Comparison of ENCODE assay signal across 8 cellular contexts in genomic region chr1:1741013-1741412, GRCh38. TPM values are rescaled to one million over a fixed set of nuclear protein-coding genes. Genes with fewer than 3 reads are reported as not detected.
DNase-seq lines count a peak whose midpoint lies in the region; TF ChIP-seq lines count a peak whose summit lies in the region.
"Not testable (repeated sequence)": the region's sequence is repeated elsewhere in the genome, so short reads cannot be mapped to it uniquely, and the experiment has no call there.

No MANE protein-coding gene starts in this region.

- not testable (repeated sequence) for H3K9me3 Mint-ChIP-seq in MCF 10A (ENCODE audit: unreplicated experiment)

- H3K4me1 Mint-ChIP-seq in MCF 10A (ENCODE audit: insufficient read depth, unreplicated experiment): not testable (repeated sequence)

- CTCF ChIA-PET in SK-N-SH (lab: Yijun Ruan, JAX); MCF 10A (lab: Yijun Ruan, JAX): not testable (repeated sequence)

- TF ChIP-seq EP300 in SK-N-SH (IDR thresholded peaks at IDR 0.05; ENCODE audit: borderline replicate concordance in 1 of 2, low read depth in 1 of 2, low read length in 1 of 2): not testable (repeated sequence)

- not testable (repeated sequence) for TF ChIP-seq RAD21 in SK-N-SH (IDR thresholded peaks at IDR 0.05; ENCODE audit: low read length)

- DNase-seq in GM03348 (ENCODE audit: low spot score) (peak; percentile 78), M059J (ENCODE audit: low read depth) (peak; percentile 95), MCF 10A (ENCODE audit: unreplicated experiment) (peak; percentile 98), fibroblast of lung (ENCODE audit: low read depth in 2 of 2) (peak; percentile 91 to 99), lung microvascular endothelial cell (ENCODE audit: low read depth in 2 of 2) (peak; percentile 24 to 91), smooth muscle cell of the brain vasculature (ENCODE audit: low read depth, low spot score) (peak; percentile 72)
- DNase-seq in SK-N-SH: not testable (repeated sequence)

- peaks cover 55% of the 10 kb centered on the region for H3K36me3 Mint-ChIP-seq in MCF 10A (ENCODE audit: insufficient read depth, unreplicated experiment)

- not testable (repeated sequence) for H3K9me2 ChIP-seq in SK-N-SH

- WGBS in SK-N-SH (ENCODE audit: low lambda C conversion rate): 46% methylated on average over 11 of the region's 12 CpGs

- H3K27me3 ChIP-seq in ACC112 (ENCODE audit: insufficient read depth, low read length); SK-N-SH (ENCODE audit: insufficient read depth); fibroblast of lung (ENCODE audit: control insufficient read depth, insufficient read depth, low read length): not testable (repeated sequence)

- H3K4me2 ChIP-seq in SK-N-SH; fibroblast of lung (ENCODE audit: extremely low read depth, insufficient read depth, low read length): not testable (repeated sequence)

- intact Hi-C loops in MCF 10A (cut with micrococcal nuclease): not testable (repeated sequence)

- H3K4me1 ChIP-seq in ACC112 (ENCODE audit: control insufficient read depth, insufficient read depth, low read length, unreplicated experiment); SK-N-SH (ENCODE audit: control insufficient read depth in 1 of 2, insufficient read depth in 2 of 2, low read depth in 1 of 2, low read length in 1 of 2); fibroblast of lung (ENCODE audit: control insufficient read depth, extremely low read depth, insufficient read depth, low read length): not testable (repeated sequence)

- POLR2A ChIA-PET in SK-N-SH (lab: Yijun Ruan, JAX): not testable (repeated sequence)
- POLR2A ChIA-PET in MCF 10A (lab: Yijun Ruan, JAX): interaction anchor here (0.9 to 1.6 kb wide), 4 partner anchors 17 to 168 kb away, joined by 3 to 5 read pairs (median 4); partner anchors contain the start of gene CDK11A

- H3K9ac ChIP-seq in SK-N-SH; fibroblast of lung (ENCODE audit: insufficient read depth, low read length): not testable (repeated sequence)

- peak overlapping the region; percentile 67 for H3K27ac ChIP-seq in ACC112 (ENCODE audit: low read depth, low read length)
- peak overlapping the region in 1 of 2 experiments; percentile 45; a peak in 1 of 4 replicates for H3K27ac ChIP-seq in SK-N-SH (ENCODE audit: low read depth in 2 of 2, low read length in 1 of 2)
- H3K27ac ChIP-seq in fibroblast of lung (ENCODE audit: insufficient read depth, low read length): not testable (repeated sequence)

- H3K9me3 ChIP-seq in SK-N-SH; fibroblast of lung (ENCODE audit: control insufficient read depth, insufficient read depth, low read depth, low read length): not testable (repeated sequence)

- H3F3A ChIP-seq in SK-N-SH (replicated peaks; ENCODE audit: insufficient read depth): not testable (repeated sequence)

- not testable (repeated sequence) for H3K4me3 ChIP-seq in ACC112 (ENCODE audit: low read depth, low read length); SK-N-SH (ENCODE audit: low read depth in 2 of 2, low read length in 1 of 2); fibroblast of lung (replicated peaks in 1 of 4; ENCODE audit: control extremely low read depth in 1 of 4, insufficient read depth in 1 of 4, low read depth in 3 of 4, low read length in 4 of 4)

- H4K20me1 ChIP-seq in SK-N-SH (ENCODE audit: insufficient read depth); fibroblast of lung (ENCODE audit: control insufficient read depth, extremely low read depth, insufficient read depth, low read length): not testable (repeated sequence)

- H3K27ac Mint-ChIP-seq in MCF 10A (ENCODE audit: low read depth, unreplicated experiment): peak overlapping the region; percentile 94

- not testable (repeated sequence) for H3K79me2 ChIP-seq in ACC112 (ENCODE audit: control insufficient read depth, insufficient read depth, low read length, unreplicated experiment); fibroblast of lung (ENCODE audit: control insufficient read depth, insufficient read depth, low read length)
- peaks cover 17% of the 10 kb centered on the region; the same call in 1 of the 2 replicates for H3K79me2 ChIP-seq in SK-N-SH (ENCODE audit: insufficient read depth)

- not testable (repeated sequence) for H2AFZ ChIP-seq in ACC112 (ENCODE audit: low read length, unreplicated experiment); SK-N-SH (ENCODE audit: low read depth); fibroblast of lung (ENCODE audit: low read length)

- not testable (repeated sequence) for H3K27me3 Mint-ChIP-seq in MCF 10A (ENCODE audit: insufficient read depth, unreplicated experiment)

- not testable (repeated sequence) for TF ChIP-seq CTCF in SK-N-SH (IDR thresholded peaks at IDR 0.05); MCF 10A (IDR thresholded peaks at IDR 0.05; ENCODE audit: unreplicated experiment); fibroblast of lung (conservative IDR thresholded peaks at IDR 0.05 in 1 of 2, IDR thresholded peaks at IDR 0.05 in 1 of 2; ENCODE audit: low read depth in 1 of 2, low read length in 2 of 2)

- BruUV-seq in MCF 10A (replicated peaks; lab: Mats Ljungman, UMichigan): not testable (repeated sequence)

- peak overlapping the region; percentile 54 for H3K4me3 Mint-ChIP-seq in MCF 10A (ENCODE audit: unreplicated experiment)

- not testable (repeated sequence) for H3K36me3 ChIP-seq in ACC112 (ENCODE audit: insufficient read depth, low read length); SK-N-SH (replicated peaks in 1 of 2; ENCODE audit: control insufficient read depth in 1 of 2, insufficient read depth in 2 of 2, low read length in 1 of 2); fibroblast of lung (ENCODE audit: control insufficient read depth, insufficient read depth, low read length)

TF ChIP-seq in SK-N-SH, 30 proteins besides CTCF, POLR2A, EP300 and RAD21:
- TF ChIP-seq JUND (IDR thresholded peaks at IDR 0.05) (peak; percentile 48), FOSL2 (IDR thresholded peaks at IDR 0.05; ENCODE audit: borderline replicate concordance, low read depth) (peak; percentile 54; the same call in 1 of the 2 replicates)

RNA-seq across cellular contexts. Expression of gene CDK11A, which starts 16.9 kb away (rescaled TPM):
- total RNA-seq in M059J (2014; rRNA removed; shearing (Covaris generic)): 2.6 and 11.0 TPM in 2 replicates
- 22.0 and 24.0 TPM in 2 replicates for polyA plus RNA-seq in SK-N-SH (2012; rRNA removed)
- 9.6 and 10.1 TPM in 2 replicates for polyA plus RNA-seq in SK-N-SH (2012; cell fraction: cytosol; rRNA removed)
- polyA plus RNA-seq in SK-N-SH (2012; cell fraction: nucleus; rRNA removed): 159 and 185 TPM in 2 replicates
- total RNA-seq in MCF 10A (2022): 43.8 and 54.0 TPM in 2 replicates
- 10.5 and 14.2 TPM in 2 replicates for total RNA-seq in fibroblast of lung
- polyA plus RNA-seq in fibroblast of lung: 2.8 and 3.0 TPM in 2 replicates
- polyA plus RNA-seq in fibroblast of lung (2012): 16.1 and 22.0 TPM in 2 replicates
- polyA minus RNA-seq in fibroblast of lung (ENCODE audit: low replicate concordance): 4.0 and 12.4 TPM in 2 replicates
- total RNA-seq in lung microvascular endothelial cell: 4.4 and 10.5 TPM in 2 replicates

RNA-seq across cellular contexts. Expression of gene NADK, which starts 37.3 kb away (rescaled TPM):
- 36.8 and 44.7 TPM in 2 replicates for total RNA-seq in M059J (2014; rRNA removed; shearing (Covaris generic))
- polyA plus RNA-seq in SK-N-SH (2012; rRNA removed) (66.2 and 70.4 TPM in 2 replicates), fibroblast of lung (32.7 and 40.2 TPM in 2 replicates)
- polyA plus RNA-seq in SK-N-SH (2012; cell fraction: cytosol; rRNA removed): 31.7 and 41.3 TPM in 2 replicates
- polyA plus RNA-seq in SK-N-SH (2012; cell fraction: nucleus; rRNA removed): 171 and 178 TPM in 2 replicates
- total RNA-seq in MCF 10A (2022) (106 and 107 TPM in 2 replicates), fibroblast of lung (25.7 and 35.0 TPM in 2 replicates), lung microvascular endothelial cell (25.3 and 34.7 TPM in 2 replicates)
- 26.4 and 37.7 TPM in 2 replicates for polyA plus RNA-seq in fibroblast of lung (2012)
- 35.5 and 71.6 TPM in 2 replicates for polyA minus RNA-seq in fibroblast of lung (ENCODE audit: low replicate concordance)

RNA-seq across cellular contexts. Expression of gene SLC35E2B, which starts 48.4 kb away (rescaled TPM):
- 11.5 and 25.5 TPM in 2 replicates for total RNA-seq in M059J (2014; rRNA removed; shearing (Covaris generic))
- 20.5 and 20.6 TPM in 2 replicates for polyA plus RNA-seq in SK-N-SH (2012; rRNA removed)
- 15.5 and 19.2 TPM in 2 replicates for polyA plus RNA-seq in SK-N-SH (2012; cell fraction: cytosol; rRNA removed)
- polyA plus RNA-seq in SK-N-SH (2012; cell fraction: nucleus; rRNA removed): 58.2 and 59.5 TPM in 2 replicates
- total RNA-seq in MCF 10A (2022): 35.4 and 38.1 TPM in 2 replicates
- 37.2 and 55.8 TPM in 2 replicates for total RNA-seq in fibroblast of lung
- 17.5 and 25.5 TPM in 2 replicates for polyA plus RNA-seq in fibroblast of lung
- polyA plus RNA-seq in fibroblast of lung (2012): 21.2 and 29.2 TPM in 2 replicates
- 45.3 and 64.6 TPM in 2 replicates for polyA minus RNA-seq in fibroblast of lung (ENCODE audit: low replicate concordance)
- total RNA-seq in lung microvascular endothelial cell: 15.5 and 21.6 TPM in 2 replicates
